ENCODE assay signal across 8 cellular contexts in the genomic region with DNA sequence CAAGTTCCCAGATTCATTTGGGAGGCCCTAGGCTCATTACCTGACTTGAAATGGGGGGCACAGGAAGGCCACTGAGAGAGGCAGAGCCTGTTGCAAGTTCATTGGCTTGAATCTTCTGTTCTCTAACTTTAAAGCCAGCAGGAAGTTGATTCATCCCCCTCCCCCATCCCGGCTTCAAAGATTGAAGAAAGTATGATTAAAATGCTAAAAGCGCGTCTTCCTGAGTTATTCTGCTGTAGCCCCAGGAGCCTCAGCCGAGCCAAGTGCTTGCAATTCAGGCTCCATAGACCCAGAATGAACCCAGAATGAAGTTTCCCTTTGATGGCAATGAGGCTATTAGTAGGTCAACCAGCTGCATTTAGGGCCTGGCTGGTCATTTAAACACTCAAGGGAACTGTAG. TPM values are rescaled to one million over a fixed set of nuclear protein-coding genes. Genes with fewer than 3 reads are reported as not detected.
DNase-seq lines count a peak whose midpoint lies in the region; ATAC-seq and TF ChIP-seq lines count a peak whose summit lies in the region.

No MANE protein-coding gene starts in this region.

- in situ Hi-C loops in transverse colon (cut with MboI; ENCODE audit: low pct_ligation_motif_present in 1 of 4, low pct_unique_long_range_greater_than_20kb in 1 of 4, low sequenced_read_pairs in 3 of 4): no loop called here

- H3K9ac ChIP-seq in iPS-18a (ENCODE audit: low read length): no peak overlapping the region

- H3K36me3 Mint-ChIP-seq in activated naive CD4-positive, alpha-beta T cell treated with anti-CD3 and anti-CD28 coated beads, Interleukin-2, amount 50 U/mL, for 72 hours: no peaks in the 10 kb centered on the region

- intact Hi-C loops in transverse colon (cut with DNase I; ENCODE audit: low total_unique reads): no loop called here
- intact Hi-C loops in lower leg skin (cut with DNase I; ENCODE audit: low total_unique reads): no loop called here

- 57% methylated on average over 4 of the region's 4 CpGs; no CpG with 5 or more reads in 1 of the 2 donors for WGBS in transverse colon (ENCODE audit: low coverage in 1 of 2), 2 donors
- 47 to 53% methylated on average over 4 of the region's 4 CpGs for WGBS in lower leg skin, 2 donors

- TF ChIP-seq POLR2A in transverse colon (IDR thresholded peaks at IDR 0.05): no peak
- TF ChIP-seq POLR2A in lower leg skin (IDR thresholded peaks at IDR 0.05): no peak

- no peak for TF ChIP-seq EP300 in transverse colon (IDR thresholded peaks at IDR 0.05; ENCODE audit: low read depth)

- peaks cover 18% of the 10 kb centered on the region for H3K4me1 ChIP-seq in iPS-18a (ENCODE audit: control insufficient read depth, low read depth, low read length)
- no peaks in the 10 kb centered on the region for H3K4me1 ChIP-seq in transverse colon

- H3K9me3 ChIP-seq in iPS-18a (ENCODE audit: control insufficient read depth, low read depth, low read length) (no peaks in the 10 kb centered on the region), transverse colon (no peaks in the 10 kb centered on the region)

- H3K36me3 ChIP-seq in iPS-18a (ENCODE audit: control insufficient read depth, low read depth, low read length) (no peaks in the 10 kb centered on the region), transverse colon (no peaks in the 10 kb centered on the region)

- H3K27ac ChIP-seq in iPS-18a (ENCODE audit: low read length) (no peak overlapping the region), transverse colon (peak overlapping the region in 3 of 4 donors; percentile 38 to 64 (median 38))

- H3K27me3 ChIP-seq in iPS-18a (ENCODE audit: control insufficient read depth, insufficient read depth, low read length) (no peaks in the 10 kb centered on the region), transverse colon (no peaks in the 10 kb centered on the region)

- H3K4me3 ChIP-seq in iPS-18a (ENCODE audit: low read length): peak overlapping the region; percentile 18
- H3K4me3 ChIP-seq in transverse colon: no peak overlapping the region
- no peak overlapping the region for H3K4me3 ChIP-seq in lower leg skin (ENCODE audit: low read depth, poor library complexity, severe bottlenecking)

- peak overlapping the region; percentile 68 to 81 for H3K27ac Mint-ChIP-seq in activated naive CD4-positive, alpha-beta T cell treated with anti-CD3 and anti-CD28 coated beads, Interleukin-2, amount 50 U/mL, for 72 hours

- H3K9me3 Mint-ChIP-seq in activated naive CD4-positive, alpha-beta T cell treated with anti-CD3 and anti-CD28 coated beads, Interleukin-2, amount 50 U/mL, for 72 hours: no peaks in the 10 kb centered on the region

- TF ChIP-seq CTCF in transverse colon (IDR thresholded peaks at IDR 0.05) (no peak), lower leg skin (IDR thresholded peaks at IDR 0.05) (no peak)

- ATAC-seq in activated naive CD4-positive, alpha-beta T cell treated with anti-CD3 and anti-CD28 coated beads, Interleukin-2, amount 50 U/mL, for 72 hours: peak; percentile 29 to 46
- no peak for ATAC-seq in GM21381 (IDR thresholded peaks at IDR 0.05; ENCODE audit: unreplicated experiment)

- DNase-seq in activated effector memory CD4-positive, alpha-beta T cell treated with anti-CD3 and anti-CD28 coated beads, Interleukin-2, amount 50 U/mL, for 16 hours: peak; percentile 72
- DNase-seq in activated effector memory CD4-positive, alpha-beta T cell treated with Interleukin-2 at 50 U/mL for 16 hours: no peak
- peak in 1 of 2 donors; percentile 38 for DNase-seq in activated naive CD4-positive, alpha-beta T cell treated with anti-CD3 and anti-CD28 coated beads, Interleukin-2, amount 50 U/mL, for 72 hours (ENCODE audit: low spot score in 2 of 2)
- DNase-seq in transverse colon (peak; percentile 20), lower leg skin (ENCODE audit: low spot score in 2 of 2) (no peak), middle frontal gyrus (ENCODE audit: extremely low spot score, low spot score) (no peak)

RNA-seq across cellular contexts. Expression of a gene that starts 14.7 kb away (rescaled TPM):
- total RNA-seq in activated naive CD4-positive, alpha-beta T cell treated with anti-CD3 and anti-CD28 coated beads, Interleukin-2, amount 50 U/mL, for 72 hours: 1 to 10 TPM; 1.4 to 2.0 TPM
- total RNA-seq in transverse colon: 10 to 100 TPM in 1 of 4 donors, 1 to 10 TPM in 3; 4.9 to 10.3 (median 7.6) TPM
- total RNA-seq in lower leg skin: 10 to 100 TPM; 11.5 to 36.4 (median 19.6) TPM

RNA-seq across cellular contexts. Expression of a gene that starts 43.0 kb away (rescaled TPM):
- 1 to 10 TPM; 2.3 to 3.1 TPM for total RNA-seq in activated naive CD4-positive, alpha-beta T cell treated with anti-CD3 and anti-CD28 coated beads, Interleukin-2, amount 50 U/mL, for 72 hours
- total RNA-seq in transverse colon: 10 to 100 TPM in 1 of 4 donors, 1 to 10 TPM in 2, under 1 TPM in 1; 0.37 to 11.0 (median 5.6) TPM
- total RNA-seq in lower leg skin: 1 to 10 TPM in 3 of 4 donors, under 1 TPM in 1; 0.76 to 2.3 (median 2.0) TPM

Comparison
In these comparisons a context has a peak if more than half of its experiments do, and no peak if none do; other contexts are left out.
1. DNase-seq: peak in activated effector memory CD4-positive, alpha-beta T cell treated with anti-CD3 and anti-CD28 coated beads, Interleukin-2, amount 50 U/mL, for 16 hours (single experiment) and transverse colon (single experiment); none in activated effector memory CD4-positive, alpha-beta T cell treated with Interleukin-2 at 50 U/mL for 16 hours (single experiment), lower leg skin (0 of 2) and middle frontal gyrus (single experiment).